In genomic region chr9:134747951-134748489, GRCh38 we compare ENCODE assay signal across 18 cellular contexts.
DNase-seq lines count a peak whose midpoint lies in the region; FAIRE-seq and TF ChIP-seq lines count a peak whose summit lies in the region.
"Had no signal": no experiment of that assay in that cellular context is flagged by ENCODE, and none has a peak within 500 bp of the region (broad histone marks: within the 10 kb centered on the region; RNA-seq: fewer than 3 reads in every experiment).

No MANE protein-coding gene starts in this region.

- H3K79me2 ChIP-seq in H9 (ENCODE audit: insufficient read depth, low read length) (no peaks in the 10 kb centered on the region), H1 (ENCODE audit: control insufficient read depth in 1 of 2, insufficient read depth in 2 of 2, low read length in 2 of 2) (no peaks in the 10 kb centered on the region; a peak in 1 of 4 replicates)

- no CpG with 5 or more reads among the region's 1 CpG for WGBS in H9 (ENCODE audit: extremely low coverage, insufficient read length, low lambda C conversion rate)
- WGBS in H1 (ENCODE audit: extremely low coverage in 1 of 2, insufficient coverage in 1 of 2, insufficient read length in 1 of 2, insufficient replicate concordance in 2 of 2, low coverage in 1 of 2, low lambda C conversion rate in 2 of 2, missing lambda C conversion rate in 1 of 2), 2 experiments = 100% methylated on average over 1 of the region's 1 CpG; no CpG with 5 or more reads in 1 of the 2 experiments

- no peaks in the 10 kb centered on the region for H4K20me1 ChIP-seq in H9 (ENCODE audit: control insufficient read depth, insufficient read depth, insufficient read length)
- H4K20me1 ChIP-seq in H1 (replicated peaks in 1 of 2; ENCODE audit: control insufficient read depth in 1 of 2, insufficient read depth in 2 of 2, low read length in 2 of 2) = peaks cover 0 to 16% of the 10 kb centered on the region in 2 experiments

- H3K4me2 ChIP-seq in H9 (ENCODE audit: insufficient read depth, insufficient read length, low read length) (no peak overlapping the region), H1 (ENCODE audit: insufficient read depth in 1 of 2, low read depth in 2 of 2, low read length in 2 of 2) (no peak overlapping the region)

- no peak overlapping the region for H2BK5ac ChIP-seq in H9 (ENCODE audit: insufficient read length, low read length)
- no peak overlapping the region; the same call in 1 of the 2 replicates for H2BK5ac ChIP-seq in H1 (ENCODE audit: low read depth, low read length)

- no peak overlapping the region for H3K23ac ChIP-seq in H9 (ENCODE audit: insufficient read length, low read depth, low read length)
- H3K23ac ChIP-seq in H1 (ENCODE audit: insufficient read length) = no peak overlapping the region

- POLR2A ChIA-PET in H1 (lab: Charles Lee; ENCODE audit: partially characterized antibody) = no interaction called here

- H4K91ac ChIP-seq in H9 (ENCODE audit: insufficient read length, low read depth, low read length) (no peak overlapping the region), H1 (replicated peaks; ENCODE audit: insufficient read length, low read length) (no peak overlapping the region)

- H3K9ac ChIP-seq in H9 (ENCODE audit: extremely low read depth, insufficient read length, low read length) (no peak overlapping the region), H1 (replicated peaks in 1 of 4; ENCODE audit: extremely low read depth in 1 of 4, low read depth in 3 of 4, low read length in 3 of 4) (no peak overlapping the region)
- H3K9ac ChIP-seq: GM23248 had no signal

- TF ChIP-seq RAD21 in H1 (IDR thresholded peaks at IDR 0.05 in 1 of 2, conservative IDR thresholded peaks at IDR 0.05 in 1 of 2; ENCODE audit: low read depth in 2 of 2, low read length in 2 of 2) = no peak

- peak; percentile 79 for FAIRE-seq in HTR-8/SVneo (lab: Jason Lieb, UNC)
- FAIRE-seq in H1 (lab: Jason Lieb, UNC) = no peak
- FAIRE-seq in urothelium cell line (lab: Jason Lieb, UNC) = peak; percentile 99
- FAIRE-seq: A204.1, GM18507 had no signal

- CTCF ChIA-PET in H1 (lab: Charles Lee; ENCODE audit: partially characterized antibody) = no interaction called here

- H3K4me1 Mint-ChIP-seq in H9 = no peaks in the 10 kb centered on the region
- H3K4me1 Mint-ChIP-seq: CD14-positive monocyte; CD8-positive, alpha-beta memory T cell had no signal

- H3K4me3 ChIP-seq in H1 (ENCODE audit: extremely low read depth in 1 of 4, insufficient read depth in 2 of 4, low read depth in 3 of 4, low read length in 4 of 4) = no peak overlapping the region
- H3K4me3 ChIP-seq: GM23248 had no signal

- H3K4me3 Mint-ChIP-seq in H9 = no peak overlapping the region
- H3K4me3 Mint-ChIP-seq: CD14-positive monocyte; CD8-positive, alpha-beta memory T cell had no signal

- no peak overlapping the region for H3K56ac ChIP-seq in H9 (ENCODE audit: insufficient read length, low read depth, low read length)
- H3K56ac ChIP-seq in H1 (replicated peaks; ENCODE audit: insufficient read length, low read depth, low read length) = no peak overlapping the region

- no peak overlapping the region for H2AK5ac ChIP-seq in H9 (ENCODE audit: insufficient read length, low read length)
- no peak overlapping the region for H2AK5ac ChIP-seq in H1 (ENCODE audit: low read depth, low read length)

- H3K27me3 ChIP-seq in H9 (ENCODE audit: insufficient read depth, low read length) (no peaks in the 10 kb centered on the region), H1 (replicated peaks in 1 of 4; ENCODE audit: control insufficient read depth in 3 of 4, extremely low read depth in 1 of 4, insufficient read depth in 3 of 4, low read length in 3 of 4) (no peaks in the 10 kb centered on the region; a peak in 1 of 7 replicates)
- H3K27me3 ChIP-seq: BE2C had no signal

- H3K14ac ChIP-seq in H9 (ENCODE audit: insufficient read depth, low read length) (no peak overlapping the region), H1 (ENCODE audit: insufficient read length) (no peak overlapping the region)

- in situ Hi-C loops in GM13977 (cut with MboI; ENCODE audit: low pct_unique_long_range_greater_than_20kb, low sequenced_read_pairs, unreplicated experiment) = no loop called here

- peaks cover 0 to 19% (median 8%) of the 10 kb centered on the region in 4 experiments; a peak in 3 of 8 replicates for H3K36me3 ChIP-seq in H1 (ENCODE audit: control insufficient read depth in 2 of 4, insufficient read depth in 4 of 4, low read length in 3 of 4)
- H3K36me3 ChIP-seq: BE2C had no signal

- TF ChIP-seq POLR2A in H1 (IDR thresholded peaks at IDR 0.05; ENCODE audit: control extremely low read depth in 1 of 2, low read depth in 2 of 2, low read length in 2 of 2) = no peak

- H3K27ac Mint-ChIP-seq in H9 = no peak overlapping the region
- H3K27ac Mint-ChIP-seq: CD14-positive monocyte; CD8-positive, alpha-beta memory T cell had no signal

- H2AFZ ChIP-seq in H9 (ENCODE audit: low read length) (no peak overlapping the region), H1 (ENCODE audit: low read length) (no peak overlapping the region)
- H2AFZ ChIP-seq: GM23248 had no signal

- H3K27ac ChIP-seq in H9 (ENCODE audit: insufficient read length, low read depth, low read length) (no peak overlapping the region), H1 (ENCODE audit: low read depth, low read length) (no peak overlapping the region)
- H3K27ac ChIP-seq: GM23248 had no signal

- H4K8ac ChIP-seq in H9 (replicated peaks; ENCODE audit: insufficient read length, low read depth, low read length) (peak overlapping the region; percentile 16), H1 (ENCODE audit: extremely low read depth, insufficient read depth, low read length) (no peak overlapping the region)

- H3K4ac ChIP-seq in H9 (ENCODE audit: low read depth, low read length) = no peak overlapping the region
- no peak overlapping the region for H3K4ac ChIP-seq in H1 (replicated peaks; ENCODE audit: insufficient read length, low read depth, low read length)

- TF ChIP-seq EP300 in H1 (IDR thresholded peaks at IDR 0.05; ENCODE audit: borderline replicate concordance in 1 of 2, low read depth in 2 of 2, low read length in 2 of 2) = no peak

- H3K9me3 ChIP-seq in H9 (ENCODE audit: control insufficient read depth, low read depth, low read length) = peaks cover 11% of the 10 kb centered on the region
- peaks cover 17 to 26% of the 10 kb centered on the region in 2 experiments; a peak in 3 of 4 replicates for H3K9me3 ChIP-seq in H1 (ENCODE audit: insufficient read depth in 2 of 2, low read depth in 1 of 2, low read length in 1 of 2)
- H3K9me3 ChIP-seq: BE2C had no signal

- H2BK15ac ChIP-seq in H9 (ENCODE audit: low read depth, low read length) = no peak overlapping the region
- H2BK15ac ChIP-seq in H1 (ENCODE audit: low read length) = no peak overlapping the region

- H3T11ph ChIP-seq in H9 (ENCODE audit: low read length) = no peak overlapping the region

- H3K9me3 Mint-ChIP-seq in H9 = peaks cover 16 to 21% of the 10 kb centered on the region in 2 experiments
- H3K9me3 Mint-ChIP-seq: CD8-positive, alpha-beta memory T cell had no signal

- no peak overlapping the region for H2BK120ac ChIP-seq in H9 (ENCODE audit: low read depth, low read length, poor library complexity, severe bottlenecking)
- H2BK120ac ChIP-seq in H1 (replicated peaks; ENCODE audit: low read depth, low read length) = no peak overlapping the region

- H3K4me1 ChIP-seq in H9 (ENCODE audit: insufficient read depth, low read length) = no peaks in the 10 kb centered on the region
- H3K4me1 ChIP-seq in H1 (replicated peaks in 1 of 4; ENCODE audit: control insufficient read depth in 3 of 4, insufficient read depth in 4 of 4, low read length in 3 of 4) = no peaks in the 10 kb centered on the region
- H3K4me1 ChIP-seq: BE2C, Caco-2 had no signal

- H2BK20ac ChIP-seq in H9 (ENCODE audit: low read depth, low read length, poor library complexity, severe bottlenecking) (no peak overlapping the region), H1 (ENCODE audit: low read length) (no peak overlapping the region)

- no peak for DNase-seq in H9
- DNase-seq in HTR-8/SVneo (ENCODE audit: insufficient read length, low spot score) = no peak
- DNase-seq in H1 (ENCODE audit: low read depth in 1 of 2, low spot score in 2 of 2) = no peak
- DNase-seq in urothelium cell line (ENCODE audit: low spot score) = no peak
- DNase-seq in GM13977 (ENCODE audit: low spot score) = no peak
- DNase-seq in CD1c-positive myeloid dendritic cell (ENCODE audit: extremely low spot score) = no peak
- DNase-seq in NCI-H128 (lab: John Stamatoyannopoulos, UW; ENCODE audit: unreplicated experiment) = no peak
- DNase-seq: BE2C; Caco-2; CD8-positive, alpha-beta memory T cell; DMS53; GF-D8; GM23248; H7; Karpas-422 had no signal

- H2BK12ac ChIP-seq in H9 (ENCODE audit: insufficient read length, low read depth, low read length) (no peak overlapping the region), H1 (ENCODE audit: low read depth, low read length) (peak overlapping the region; percentile 40; the same call in 1 of the 2 replicates)

- peaks cover 14 to 24% (median 14%) of the 10 kb centered on the region in 3 experiments for H3K36me3 Mint-ChIP-seq in H9 (ENCODE audit: insufficient read depth in 1 of 3, low read depth in 3 of 3)
- H3K36me3 Mint-ChIP-seq: CD14-positive monocyte; CD8-positive, alpha-beta memory T cell had no signal

- H4K5ac ChIP-seq in H9 (ENCODE audit: insufficient read length, low read depth, low read length) (no peak overlapping the region), H1 (ENCODE audit: insufficient read length, low read depth, low read length) (no peak overlapping the region)

- no peaks in the 10 kb centered on the region for H3K27me3 Mint-ChIP-seq in H9 (ENCODE audit: low read depth)

- H3K23me2 ChIP-seq in H9 (ENCODE audit: insufficient read length, low read depth, low read length, poor library complexity, severe bottlenecking) = no peaks in the 10 kb centered on the region
- H3K23me2 ChIP-seq in H1 (ENCODE audit: low read depth, low read length) = peaks cover 6% of the 10 kb centered on the region; the same call in 1 of the 2 replicates

- H3K18ac ChIP-seq in H9 (ENCODE audit: insufficient read length, low read depth, low read length) (no peak overlapping the region), H1 (ENCODE audit: extremely low read depth, low read length) (no peak overlapping the region)

- TF ChIP-seq CTCF in H9 (conservative IDR thresholded peaks at IDR 0.05) = no peak
- no peak for TF ChIP-seq CTCF in H1 (IDR thresholded peaks at IDR 0.05; ENCODE audit: control extremely low read depth in 1 of 3, insufficient read depth in 1 of 3, low read depth in 1 of 3, low read length in 3 of 3)
- no peak for TF ChIP-seq CTCF in GM13977 (IDR thresholded peaks at IDR 0.05; ENCODE audit: extremely low read depth, insufficient read depth, missing control alignments)

- H3K79me1 ChIP-seq in H9 (ENCODE audit: insufficient read depth, low read depth, low read length, poor library complexity, severe bottlenecking) (no peaks in the 10 kb centered on the region), H1 (ENCODE audit: low read depth, low read length) (peaks cover 3% of the 10 kb centered on the region; the same call in 1 of the 2 replicates)
